ENCODE assay signal across 15 cellular contexts in the genomic region with DNA sequence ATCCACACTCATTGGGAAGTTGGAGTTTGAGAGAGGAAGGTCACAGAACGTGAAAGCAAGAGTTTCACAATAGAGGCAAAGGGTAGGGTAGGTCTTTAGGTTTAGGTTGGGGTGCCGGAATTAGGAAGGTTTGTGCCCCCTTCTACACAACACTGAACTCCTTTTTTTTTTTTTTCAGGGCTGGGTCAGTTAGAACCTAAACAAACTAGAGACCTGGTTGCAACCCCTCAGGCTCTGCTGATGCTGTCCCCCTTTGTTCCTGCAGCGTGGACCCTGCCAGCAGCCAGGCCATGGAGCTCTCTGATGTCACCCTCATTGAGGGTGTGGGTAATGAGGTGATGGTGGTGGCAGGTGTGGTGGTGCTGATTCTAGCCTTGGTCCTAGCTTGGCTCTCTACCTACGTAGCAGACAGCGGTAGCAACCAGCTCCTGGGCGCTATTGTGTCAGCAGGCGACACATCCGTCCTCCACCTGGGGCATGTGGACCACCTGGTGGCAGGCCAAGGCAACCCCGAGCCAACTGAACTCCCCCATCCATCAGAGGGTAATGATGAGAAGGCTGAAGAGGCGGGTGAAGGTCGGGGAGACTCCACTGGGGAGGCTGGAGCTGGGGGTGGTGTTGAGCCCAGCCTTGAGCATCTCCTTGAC. TPM values are rescaled to one million over a fixed set of nuclear protein-coding genes. Genes with fewer than 3 reads are reported as not detected.
DNase-seq lines count a peak whose midpoint lies in the region; ATAC-seq and TF ChIP-seq lines count a peak whose summit lies in the region.
"Had no signal": no experiment of that assay in that cellular context is flagged by ENCODE, and none has a peak within 500 bp of the region (broad histone marks: within the 10 kb centered on the region; RNA-seq: fewer than 3 reads in every experiment).

No MANE protein-coding gene starts in this region.

- DNase-seq in activated naive CD4-positive, alpha-beta T cell treated with anti-CD3 and anti-CD28 coated beads, Interleukin-2, amount 50 U/mL, for 72 hours (ENCODE audit: low spot score in 2 of 2), result no peak
- DNase-seq in mesothelial cell of epicardium (ENCODE audit: low spot score in 2 of 2, unreplicated experiment in 2 of 2), result no peak
- no peak for DNase-seq in foreskin melanocyte
- no peak for DNase-seq in cerebellar cortex (ENCODE audit: low spot score)
- no peak for DNase-seq in NCI-H2196 (lab: John Stamatoyannopoulos, UW; ENCODE audit: unreplicated experiment)
- DNase-seq: activated CD8-positive, alpha-beta memory T cell treated with anti-CD3 and anti-CD28 coated beads, Interleukin-2, amount 50 U/mL, for 48 hours; C1 segment of cervical spinal cord; NCI-H1930; OCI-M1 had no signal

- no peaks in the 10 kb centered on the region for H3K27me3 ChIP-seq in DOHH2 (ENCODE audit: control insufficient read depth, low read length)

- H3F3A ChIP-seq in DOHH2 (ENCODE audit: control insufficient read depth, insufficient read depth), result peaks cover 7% of the 10 kb centered on the region

- peak overlapping the region; percentile 47 to 91 for H3K27ac Mint-ChIP-seq in activated naive CD4-positive, alpha-beta T cell treated with anti-CD3 and anti-CD28 coated beads, Interleukin-2, amount 50 U/mL, for 72 hours
- no peak overlapping the region for H3K27ac Mint-ChIP-seq in mesothelial cell of epicardium

- ATAC-seq in activated naive CD4-positive, alpha-beta T cell treated with anti-CD3 and anti-CD28 coated beads, Interleukin-2, amount 50 U/mL, for 72 hours, result no peak
- no peak for ATAC-seq in HG02884 (IDR thresholded peaks at IDR 0.05; ENCODE audit: unreplicated experiment)
- ATAC-seq: mucosa of descending colon had no signal

- H3K27ac ChIP-seq in 22Rv1 (peak overlapping the region; percentile 95; the same call in 1 of the 2 replicates), DOHH2 (ENCODE audit: low read depth, low read length) (no peak overlapping the region)
- H3K27ac ChIP-seq: epithelial cell of prostate had no signal

- no peaks in the 10 kb centered on the region for H3K27me3 Mint-ChIP-seq in mesothelial cell of epicardium (ENCODE audit: low read depth)

- peaks cover 42% of the 10 kb centered on the region for H3K36me3 ChIP-seq in DOHH2 (ENCODE audit: control insufficient read depth, low read length)

- H3K9me3 Mint-ChIP-seq in activated naive CD4-positive, alpha-beta T cell treated with anti-CD3 and anti-CD28 coated beads, Interleukin-2, amount 50 U/mL, for 72 hours, result no peaks in the 10 kb centered on the region
- no peaks in the 10 kb centered on the region for H3K9me3 Mint-ChIP-seq in mesothelial cell of epicardium

- no peak overlapping the region for H3K4me3 ChIP-seq in DOHH2 (ENCODE audit: low read length)
- H3K4me3 ChIP-seq: mucosa of descending colon had no signal

- H3K9me2 ChIP-seq in DOHH2 (replicated peaks; ENCODE audit: control insufficient read depth, low read length), result no peaks in the 10 kb centered on the region

- H3K79me2 ChIP-seq in DOHH2 (ENCODE audit: control insufficient read depth, low read length), result peaks cover 42% of the 10 kb centered on the region

- H3K4me2 ChIP-seq in DOHH2 (ENCODE audit: low read length), result peak overlapping the region; percentile 68; the same call in 1 of the 2 replicates

- TF ChIP-seq CTCF in 22Rv1 (IDR thresholded peaks at IDR 0.05) (no peak), DOHH2 (IDR thresholded peaks at IDR 0.05; ENCODE audit: low read depth, low read length, poor library complexity, severe bottlenecking) (no peak), mesothelial cell of epicardium (IDR thresholded peaks at IDR 0.05; ENCODE audit: unreplicated experiment) (no peak)

- H3K9me3 ChIP-seq in DOHH2 (ENCODE audit: control insufficient read depth, insufficient read depth, low read length), result no peaks in the 10 kb centered on the region
- H3K9me3 ChIP-seq: mucosa of descending colon had no signal

- H3K36me3 Mint-ChIP-seq in activated naive CD4-positive, alpha-beta T cell treated with anti-CD3 and anti-CD28 coated beads, Interleukin-2, amount 50 U/mL, for 72 hours, result peaks cover 18 to 26% of the 10 kb centered on the region in 2 donors
- H3K36me3 Mint-ChIP-seq in mesothelial cell of epicardium, result peaks cover 18% of the 10 kb centered on the region

- H4K20me1 ChIP-seq in DOHH2 (ENCODE audit: control insufficient read depth, insufficient read depth, low read depth, low read length), result 0 out of 2 replicates have a peak, but pooled peaks cover 5% of the 10 kb centered on the region

- H3K4me1 ChIP-seq in DOHH2 (ENCODE audit: control insufficient read depth, low read length), result peaks cover 28% of the 10 kb centered on the region

- H3K4me3 Mint-ChIP-seq in mesothelial cell of epicardium, result peak overlapping the region; percentile 94

- peaks cover 30% of the 10 kb centered on the region for H3K4me1 Mint-ChIP-seq in mesothelial cell of epicardium

RNA-seq across cellular contexts. Expression of a gene that starts 2.1 kb away (rescaled TPM):
- 10 to 100 TPM; 27.4 to 50.4 TPM for total RNA-seq in activated naive CD4-positive, alpha-beta T cell treated with anti-CD3 and anti-CD28 coated beads, Interleukin-2, amount 50 U/mL, for 72 hours
- 35.7 to 39.0 TPM (median 37.0 TPM) in 3 replicates for total RNA-seq in mesothelial cell of epicardium

RNA-seq across cellular contexts. Expression of a gene that starts 10.8 kb away (rescaled TPM):
- total RNA-seq in activated naive CD4-positive, alpha-beta T cell treated with anti-CD3 and anti-CD28 coated beads, Interleukin-2, amount 50 U/mL, for 72 hours, result 10 to 100 TPM; 81.1 to 94.4 TPM
- total RNA-seq in mesothelial cell of epicardium, result 132 to 143 TPM (median 137 TPM) in 3 replicates

RNA-seq across cellular contexts. Expression of a gene that starts 18.4 kb away (rescaled TPM):
- under 1 TPM; 0.39 to 0.52 TPM for total RNA-seq in activated naive CD4-positive, alpha-beta T cell treated with anti-CD3 and anti-CD28 coated beads, Interleukin-2, amount 50 U/mL, for 72 hours
- total RNA-seq in mesothelial cell of epicardium, result 0.14 to 0.16 TPM in 2 of 3 replicates, not detected in the other
- total RNA-seq: bronchial epithelial cell had no signal

RNA-seq across cellular contexts. Expression of a gene that starts 30.6 kb away (rescaled TPM):
- total RNA-seq in activated naive CD4-positive, alpha-beta T cell treated with anti-CD3 and anti-CD28 coated beads, Interleukin-2, amount 50 U/mL, for 72 hours, result 100 to 1,000 TPM; 112 to 134 TPM
- 113 to 120 TPM (median 119 TPM) in 3 replicates for total RNA-seq in mesothelial cell of epicardium

RNA-seq across cellular contexts. Expression of a gene that starts 47.1 kb away (rescaled TPM):
- total RNA-seq in activated naive CD4-positive, alpha-beta T cell treated with anti-CD3 and anti-CD28 coated beads, Interleukin-2, amount 50 U/mL, for 72 hours, result 10 to 100 TPM; 23.7 to 25.0 TPM
- total RNA-seq in mesothelial cell of epicardium, result 6.0 to 6.4 TPM (median 6.2 TPM) in 3 replicates
